1 cellular context compared by ENCODE assay signal in genomic region chr7:129497156-129497555, GRCh38.
TF ChIP-seq lines count a peak whose summit lies in the region.

No MANE protein-coding gene starts in this region.

TF ChIP-seq in K562, 482 proteins besides CTCF, POLR2A, EP300 and RAD21:
- no peak for TF ChIP-seq XRCC5 (IDR thresholded peaks at IDR 0.05; ENCODE audit: low read depth, low read length)
- no peak for TF ChIP-seq SUPT5H (IDR thresholded peaks at IDR 0.05)
- no peak for TF ChIP-seq CBX1 (IDR thresholded peaks at IDR 0.05; ENCODE audit: low read depth)
- TF ChIP-seq ARID4B (CRISPR knock-in tag; IDR thresholded peaks at IDR 0.05) = peak; percentile 18; the same call in 1 of the 2 replicates
- no peak for TF ChIP-seq MAFK (IDR thresholded peaks at IDR 0.05; ENCODE audit: low read length)
- TF ChIP-seq YY1 (IDR thresholded peaks at IDR 0.05; ENCODE audit: borderline replicate concordance in 1 of 3, control insufficient read depth in 1 of 3, extremely low read depth in 1 of 3, insufficient read depth in 3 of 3, insufficient read length in 1 of 3, insufficient replicate concordance in 2 of 3, low read depth in 1 of 3, low read length in 2 of 3) = peak in 1 of 3 experiments; percentile 8
- TF ChIP-seq ZNF785 (CRISPR knock-in tag; IDR thresholded peaks at IDR 0.05) = no peak
- no peak for TF ChIP-seq RBM34 (IDR thresholded peaks at IDR 0.05; ENCODE audit: borderline replicate concordance, insufficient read depth, low read length)
- TF ChIP-seq LCOR (CRISPR knock-in tag; IDR thresholded peaks at IDR 0.05) = no peak
- no peak for TF ChIP-seq KLF16 (IDR thresholded peaks at IDR 0.05)
- no peak for TF ChIP-seq ETV5 (CRISPR knock-in tag; IDR thresholded peaks at IDR 0.05; ENCODE audit: low read depth)
